Comparison of ENCODE assay signal across 1 cellular context in genomic region chr5:76474377-76474776, GRCh38.
TF ChIP-seq lines count a peak whose summit lies in the region.

No MANE protein-coding gene starts in this region.

TF ChIP-seq in GM23338, 12 proteins besides CTCF, POLR2A, EP300 and RAD21 (continued from another document):
- TF ChIP-seq ZNF462 (CRISPR knock-in tag; IDR thresholded peaks at IDR 0.05) (no peak), STAT1 (IDR thresholded peaks at IDR 0.05; ENCODE audit: unreplicated experiment) (no peak), JUNB (IDR thresholded peaks at IDR 0.05; ENCODE audit: unreplicated experiment) (no peak), CREB1 (CRISPR knock-in tag; IDR thresholded peaks at IDR 0.05; ENCODE audit: low read depth) (no peak), POLR2AphosphoS5 (IDR thresholded peaks at IDR 0.05; ENCODE audit: low read depth) (no peak), ZNF114 (CRISPR knock-in tag; IDR thresholded peaks at IDR 0.05) (no peak), REST (IDR thresholded peaks at IDR 0.05; ENCODE audit: unreplicated experiment) (no peak)
